18 cellular contexts compared by ENCODE assay signal in the genomic region with DNA sequence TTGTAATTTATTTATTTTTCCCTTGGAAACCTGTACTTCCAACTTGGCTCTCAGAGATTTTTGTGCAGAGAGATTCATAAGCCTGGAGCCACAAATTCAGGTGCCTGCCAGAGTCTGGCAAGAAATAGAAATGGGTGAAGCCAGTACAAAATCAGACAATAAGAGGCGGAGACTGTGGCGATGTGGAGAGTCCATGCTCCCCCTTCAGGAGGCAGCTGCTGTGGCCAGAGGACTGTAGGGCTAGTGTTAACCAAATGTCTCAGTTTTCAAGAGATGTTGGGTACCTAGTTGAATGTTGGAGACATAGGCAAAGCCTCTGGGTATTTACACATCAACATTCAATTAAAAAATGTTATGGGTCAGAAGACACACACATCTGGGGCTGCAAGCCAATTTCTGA.
A peak's percentile ranks its signal among the peaks of the same experiment; 100 is the strongest.
DNase-seq lines count a peak whose midpoint lies in the region; ATAC-seq, FAIRE-seq and TF ChIP-seq lines count a peak whose summit lies in the region.
"Had no signal": no experiment of that assay in that cellular context is flagged by ENCODE, and none has a peak within 500 bp of the region (broad histone marks: within the 10 kb centered on the region; RNA-seq: fewer than 3 reads in every experiment).

No MANE protein-coding gene starts in this region.

- H3K4ac ChIP-seq in H9 (ENCODE audit: low read depth, low read length) (no peak overlapping the region), H1 (replicated peaks; ENCODE audit: insufficient read length, low read depth, low read length) (no peak overlapping the region)

- H3K9me2 ChIP-seq in PC-3 (replicated peaks; ENCODE audit: low read length): no peaks in the 10 kb centered on the region

- WGBS in H9 (ENCODE audit: extremely low coverage, insufficient read length, low lambda C conversion rate): no CpG with 5 or more reads among the region's 2 CpGs
- 100% methylated on average over 2 of the region's 2 CpGs; no CpG with 5 or more reads in 1 of the 2 experiments for WGBS in H1 (ENCODE audit: extremely low coverage in 1 of 2, insufficient coverage in 1 of 2, insufficient read length in 1 of 2, insufficient replicate concordance in 2 of 2, low coverage in 1 of 2, low lambda C conversion rate in 2 of 2, missing lambda C conversion rate in 1 of 2), 2 experiments

- H2AFZ ChIP-seq in H9 (ENCODE audit: low read length): no peak overlapping the region
- no peak overlapping the region for H2AFZ ChIP-seq in PC-3 (ENCODE audit: low read length)
- no peak overlapping the region for H2AFZ ChIP-seq in H1 (ENCODE audit: low read length)
- H2AFZ ChIP-seq: GM23248 had no signal

- no peak overlapping the region for H2BK20ac ChIP-seq in H9 (ENCODE audit: low read depth, low read length, poor library complexity, severe bottlenecking)
- no peak overlapping the region for H2BK20ac ChIP-seq in H1 (ENCODE audit: low read length)

- H3K9me3 ChIP-seq in H9 (ENCODE audit: control insufficient read depth, low read depth, low read length) (no peaks in the 10 kb centered on the region), PC-3 (ENCODE audit: low read length) (no peaks in the 10 kb centered on the region), H1 (ENCODE audit: insufficient read depth in 2 of 2, low read depth in 1 of 2, low read length in 1 of 2) (no peaks in the 10 kb centered on the region), Peyer's patch (no peaks in the 10 kb centered on the region)
- H3K9me3 ChIP-seq: BLaER1, HAP-1 had no signal

- peaks cover 6% of the 10 kb centered on the region; the same call in 1 of the 2 replicates for H3K4me1 ChIP-seq in H9 (ENCODE audit: insufficient read depth, low read length)
- no peaks in the 10 kb centered on the region for H3K4me1 ChIP-seq in PC-3 (ENCODE audit: insufficient read depth, low read length)
- H3K4me1 ChIP-seq in H1 (replicated peaks in 1 of 4; ENCODE audit: control insufficient read depth in 3 of 4, insufficient read depth in 4 of 4, low read length in 3 of 4): peaks cover 0 to 8% (median 1%) of the 10 kb centered on the region in 4 experiments; a peak in 2 of 7 replicates
- H3K4me1 ChIP-seq in Peyer's patch: no peaks in the 10 kb centered on the region
- H3K4me1 ChIP-seq: BLaER1, HAP-1 had no signal

- TF ChIP-seq CTCF in H9 (conservative IDR thresholded peaks at IDR 0.05): peak; percentile 26; the same call in 2 of the 3 replicates
- 0 out of 2 replicates have a peak, but pooled peaks have one; percentile 9 for TF ChIP-seq CTCF in PC-3 (conservative IDR thresholded peaks at IDR 0.05; ENCODE audit: low read depth, low read length)
- TF ChIP-seq CTCF in H1 (IDR thresholded peaks at IDR 0.05; ENCODE audit: control extremely low read depth in 1 of 3, insufficient read depth in 1 of 3, low read depth in 1 of 3, low read length in 3 of 3): peak; percentile 11 to 22 (median 17); a peak in 3 of 4 replicates
- no peak for TF ChIP-seq CTCF in Peyer's patch (IDR thresholded peaks at IDR 0.05)

- H2AK5ac ChIP-seq in H9 (ENCODE audit: insufficient read length, low read length): no peak overlapping the region
- no peak overlapping the region for H2AK5ac ChIP-seq in H1 (ENCODE audit: low read depth, low read length)

- intact Hi-C loops in PC-3 (cut with micrococcal nuclease): no loop called here

- H2BK15ac ChIP-seq in H9 (ENCODE audit: low read depth, low read length) (no peak overlapping the region), H1 (ENCODE audit: low read length) (no peak overlapping the region)

- H4K91ac ChIP-seq in H9 (ENCODE audit: insufficient read length, low read depth, low read length): no peak overlapping the region
- no peak overlapping the region for H4K91ac ChIP-seq in H1 (replicated peaks; ENCODE audit: insufficient read length, low read length)

- H3K36me3 Mint-ChIP-seq in H9 (ENCODE audit: insufficient read depth in 1 of 3, low read depth in 3 of 3): peaks cover 0 to 3% (median 0%) of the 10 kb centered on the region in 3 experiments; a peak in 2 of 7 replicates
- H3K36me3 Mint-ChIP-seq: CD4-positive, CD25-positive, alpha-beta regulatory T cell; CD8-positive, alpha-beta T cell had no signal

- H3K14ac ChIP-seq in H9 (ENCODE audit: insufficient read depth, low read length) (no peak overlapping the region), H1 (ENCODE audit: insufficient read length) (no peak overlapping the region)

- FAIRE-seq in H1 (lab: Jason Lieb, UNC): no peak
- FAIRE-seq: D721Med, G401.6, GM12892, GM19239 had no signal

- TF ChIP-seq POLR2A in H1 (IDR thresholded peaks at IDR 0.05; ENCODE audit: control extremely low read depth in 1 of 2, low read depth in 2 of 2, low read length in 2 of 2) (no peak), Peyer's patch (IDR thresholded peaks at IDR 0.05) (no peak)

- H3K79me1 ChIP-seq in H9 (ENCODE audit: insufficient read depth, low read depth, low read length, poor library complexity, severe bottlenecking): no peaks in the 10 kb centered on the region
- no peaks in the 10 kb centered on the region for H3K79me1 ChIP-seq in H1 (ENCODE audit: low read depth, low read length)

- H3K4me3 Mint-ChIP-seq in H9: no peak overlapping the region
- H3K4me3 Mint-ChIP-seq: CD8-positive, alpha-beta T cell had no signal

- H3K27ac Mint-ChIP-seq in H9: no peak overlapping the region
- H3K27ac Mint-ChIP-seq: CD8-positive, alpha-beta T cell had no signal

- no peaks in the 10 kb centered on the region; a peak in 1 of 5 replicates for H3K9me3 Mint-ChIP-seq in H9

- H4K8ac ChIP-seq in H9 (replicated peaks; ENCODE audit: insufficient read length, low read depth, low read length) (no peak overlapping the region), H1 (ENCODE audit: extremely low read depth, insufficient read depth, low read length) (no peak overlapping the region)

- no peak overlapping the region for H3K56ac ChIP-seq in H9 (ENCODE audit: insufficient read length, low read depth, low read length)
- no peak overlapping the region for H3K56ac ChIP-seq in H1 (replicated peaks; ENCODE audit: insufficient read length, low read depth, low read length)

- H3K4me3 ChIP-seq in PC-3 (ENCODE audit: low read length) (no peak overlapping the region), H1 (ENCODE audit: extremely low read depth in 1 of 4, insufficient read depth in 2 of 4, low read depth in 3 of 4, low read length in 4 of 4) (no peak overlapping the region), Peyer's patch (no peak overlapping the region)
- H3K4me3 ChIP-seq: BLaER1, GM23248, HAP-1 had no signal

- H2BK5ac ChIP-seq in H9 (ENCODE audit: insufficient read length, low read length) (no peak overlapping the region), H1 (ENCODE audit: low read depth, low read length) (no peak overlapping the region)

- no peaks in the 10 kb centered on the region for H3K27me3 ChIP-seq in H9 (ENCODE audit: insufficient read depth, low read length)
- H3K27me3 ChIP-seq in PC-3 (ENCODE audit: low read length): no peaks in the 10 kb centered on the region
- H3K27me3 ChIP-seq in H1 (replicated peaks in 1 of 4; ENCODE audit: control insufficient read depth in 3 of 4, extremely low read depth in 1 of 4, insufficient read depth in 3 of 4, low read length in 3 of 4): no peaks in the 10 kb centered on the region
- no peaks in the 10 kb centered on the region for H3K27me3 ChIP-seq in Peyer's patch
- H3K27me3 ChIP-seq: BLaER1 had no signal

- H3K36me3 ChIP-seq in PC-3 (ENCODE audit: low read depth, low read length): no peaks in the 10 kb centered on the region
- no peaks in the 10 kb centered on the region for H3K36me3 ChIP-seq in H1 (ENCODE audit: control insufficient read depth in 2 of 4, insufficient read depth in 4 of 4, low read length in 3 of 4)
- no peaks in the 10 kb centered on the region for H3K36me3 ChIP-seq in Peyer's patch
- H3K36me3 ChIP-seq: BLaER1, HAP-1 had no signal

- H3K23me2 ChIP-seq in H9 (ENCODE audit: insufficient read length, low read depth, low read length, poor library complexity, severe bottlenecking) (no peaks in the 10 kb centered on the region), H1 (ENCODE audit: low read depth, low read length) (no peaks in the 10 kb centered on the region; the same call in 1 of the 2 replicates)

- H3K79me2 ChIP-seq in H9 (ENCODE audit: insufficient read depth, low read length) (no peaks in the 10 kb centered on the region), PC-3 (ENCODE audit: low read length) (no peaks in the 10 kb centered on the region), H1 (ENCODE audit: control insufficient read depth in 1 of 2, insufficient read depth in 2 of 2, low read length in 2 of 2) (no peaks in the 10 kb centered on the region)

- H4K20me1 ChIP-seq in H9 (ENCODE audit: control insufficient read depth, insufficient read depth, insufficient read length): no peaks in the 10 kb centered on the region
- no peaks in the 10 kb centered on the region for H4K20me1 ChIP-seq in PC-3 (ENCODE audit: low read length)
- H4K20me1 ChIP-seq in H1 (replicated peaks in 1 of 2; ENCODE audit: control insufficient read depth in 1 of 2, insufficient read depth in 2 of 2, low read length in 2 of 2): no peaks in the 10 kb centered on the region
- H4K20me1 ChIP-seq: BLaER1 had no signal

- no peak overlapping the region for H3T11ph ChIP-seq in H9 (ENCODE audit: low read length)

- TF ChIP-seq EP300 in H1 (IDR thresholded peaks at IDR 0.05; ENCODE audit: borderline replicate concordance in 1 of 2, low read depth in 2 of 2, low read length in 2 of 2): no peak

- H3K9ac ChIP-seq in H9 (ENCODE audit: extremely low read depth, insufficient read length, low read length): no peak overlapping the region
- H3K9ac ChIP-seq in PC-3 (ENCODE audit: low read length): no peak overlapping the region
- H3K9ac ChIP-seq in H1 (replicated peaks in 1 of 4; ENCODE audit: extremely low read depth in 1 of 4, low read depth in 3 of 4, low read length in 3 of 4): no peak overlapping the region
- H3K9ac ChIP-seq: BLaER1, GM23248 had no signal

- no TSS peak for BruUV-seq in PC-3 (replicated peaks; lab: Mats Ljungman, UMichigan)

- no peaks in the 10 kb centered on the region for H3F3A ChIP-seq in PC-3 (ENCODE audit: low read length, unreplicated experiment)

- peak in 1 of 2 experiments; percentile 19; a peak in 1 of 4 replicates for TF ChIP-seq RAD21 in H1 (IDR thresholded peaks at IDR 0.05 in 1 of 2, conservative IDR thresholded peaks at IDR 0.05 in 1 of 2; ENCODE audit: low read depth in 2 of 2, low read length in 2 of 2)

- no peak overlapping the region for H3K27ac ChIP-seq in H9 (ENCODE audit: insufficient read length, low read depth, low read length)
- no peak overlapping the region for H3K27ac ChIP-seq in PC-3 (ENCODE audit: low read length)
- no peak overlapping the region for H3K27ac ChIP-seq in H1 (ENCODE audit: low read depth, low read length)
- no peak overlapping the region for H3K27ac ChIP-seq in Peyer's patch
- H3K27ac ChIP-seq: BLaER1, C4-2B, GM23248 had no signal

- H3K23ac ChIP-seq in H9 (ENCODE audit: insufficient read length, low read depth, low read length) (no peak overlapping the region), H1 (ENCODE audit: insufficient read length) (no peak overlapping the region)

- DNase-seq in H9: no peak
- no peak for DNase-seq in PC-3
- no peak for DNase-seq in H1 (ENCODE audit: low read depth in 1 of 2, low spot score in 2 of 2)
- no peak for DNase-seq in Peyer's patch
- no peak for DNase-seq in DMS53 treated with DMSO at 0.1 percent for 48 hours (lab: John Stamatoyannopoulos, UW; ENCODE audit: unreplicated experiment)
- no peak for DNase-seq in amniotic stem cell (lab: John Stamatoyannopoulos, UW)
- DNase-seq: CD8-positive, alpha-beta T cell; DMS 273 treated with DMSO at 0.1 percent for 48 hours; DMS79 treated with DMSO at 0.1 percent for 48 hours; GM23248 had no signal

- peaks cover 10 to 18% of the 10 kb centered on the region in 2 experiments for H3K4me1 Mint-ChIP-seq in H9

- H4K5ac ChIP-seq in H9 (ENCODE audit: insufficient read length, low read depth, low read length) (no peak overlapping the region), H1 (ENCODE audit: insufficient read length, low read depth, low read length) (no peak overlapping the region)

- no peak overlapping the region for H3K18ac ChIP-seq in H9 (ENCODE audit: insufficient read length, low read depth, low read length)
- no peak overlapping the region for H3K18ac ChIP-seq in H1 (ENCODE audit: extremely low read depth, low read length)

- CTCF ChIA-PET in PC-3 (lab: Charles Lee): no interaction called here
- CTCF ChIA-PET in H1 (lab: Charles Lee; ENCODE audit: partially characterized antibody): interaction anchor here (1.1 kb wide), 2 partner anchors 135 to 624 kb away, joined by 3 read pairs; no protein-coding TSS in a partner anchor

- POLR2A ChIA-PET in PC-3 (lab: Charles Lee; ENCODE audit: unreplicated experiment): no interaction called here
- POLR2A ChIA-PET in H1 (lab: Charles Lee; ENCODE audit: partially characterized antibody): no interaction called here

- ATAC-seq in PC-3: no peak
- ATAC-seq: CD8-positive, alpha-beta T cell had no signal

- H3K4me2 ChIP-seq in H9 (ENCODE audit: insufficient read depth, insufficient read length, low read length) (no peak overlapping the region), PC-3 (ENCODE audit: low read length) (no peak overlapping the region), H1 (ENCODE audit: insufficient read depth in 1 of 2, low read depth in 2 of 2, low read length in 2 of 2) (no peak overlapping the region)
- H3K4me2 ChIP-seq: BLaER1 had no signal

- no peak overlapping the region for H2BK120ac ChIP-seq in H9 (ENCODE audit: low read depth, low read length, poor library complexity, severe bottlenecking)
- H2BK120ac ChIP-seq in H1 (replicated peaks; ENCODE audit: low read depth, low read length): no peak overlapping the region

- no peaks in the 10 kb centered on the region for H3K27me3 Mint-ChIP-seq in H9 (ENCODE audit: low read depth)

- H2BK12ac ChIP-seq in H9 (ENCODE audit: insufficient read length, low read depth, low read length) (no peak overlapping the region), H1 (ENCODE audit: low read depth, low read length) (no peak overlapping the region)

Comparison
In these comparisons a context has a peak if more than half of its experiments do, and no peak if none do; other contexts are left out.
1. CTCF ChIP-seq: peak in H9 (single experiment), PC-3 (single experiment) and H1 (3 of 3); none in Peyer's patch (0 of 6).